ENCODE assay signal across 19 cellular contexts in the genomic region with DNA sequence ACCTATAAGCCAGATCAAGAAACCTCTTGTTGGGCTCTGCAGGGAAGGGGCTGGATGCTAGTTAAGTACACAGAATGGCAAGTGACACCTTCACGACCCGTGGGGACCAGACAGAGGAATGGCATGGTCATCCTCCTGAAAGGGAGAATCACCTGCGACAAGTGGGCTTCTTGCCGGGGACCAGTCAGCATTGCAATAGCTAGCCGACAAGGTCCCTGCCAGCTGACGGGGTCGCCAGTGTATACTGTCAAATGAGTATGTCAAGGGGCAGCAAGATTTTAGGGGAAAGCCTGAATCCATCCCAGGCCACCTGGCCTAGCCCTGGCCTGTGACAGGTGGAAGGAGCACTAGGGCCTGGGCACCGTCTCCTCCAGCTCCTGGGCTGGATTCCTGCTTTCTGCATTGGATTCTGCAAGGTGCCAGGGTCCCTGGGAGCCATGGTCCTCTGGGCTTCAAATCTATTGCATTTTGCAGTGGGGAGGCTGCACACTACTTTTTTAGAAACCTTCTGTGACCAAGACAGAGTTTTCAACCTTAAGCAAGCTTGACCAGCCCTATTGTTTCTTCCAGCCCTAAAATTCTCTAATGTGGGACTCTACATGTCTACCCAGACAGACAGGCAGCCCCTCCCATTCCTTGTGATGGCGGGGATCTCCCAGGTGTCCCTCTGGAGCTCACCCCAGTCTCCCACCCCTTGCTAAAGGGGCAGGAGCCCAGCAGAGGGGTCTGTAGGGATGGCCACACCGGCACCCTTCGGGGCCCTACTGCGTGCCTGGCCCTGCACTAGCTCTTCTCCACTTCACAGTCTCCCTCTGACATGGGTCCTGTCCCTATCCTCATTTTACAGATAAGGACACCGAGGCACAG.
DNase-seq lines count a peak whose midpoint lies in the region; ATAC-seq, FAIRE-seq and TF ChIP-seq lines count a peak whose summit lies in the region.
"Had no signal": no experiment of that assay in that cellular context is flagged by ENCODE, and none has a peak within 500 bp of the region (broad histone marks: within the 10 kb centered on the region; RNA-seq: fewer than 3 reads in every experiment).

No MANE protein-coding gene starts in this region.

- H3K4me1 ChIP-seq in HEK293 (ENCODE audit: control insufficient read depth, insufficient read depth, low read length) (no peaks in the 10 kb centered on the region), K562 (replicated peaks in 1 of 2; ENCODE audit: control insufficient read depth in 2 of 2, insufficient read depth in 2 of 2, low read length in 2 of 2) (peaks cover 19 to 34% of the 10 kb centered on the region in 2 experiments; a peak in 4 of 5 replicates), kidney (ENCODE audit: control insufficient read depth in 1 of 2, insufficient read depth in 1 of 2, low read depth in 1 of 2, low read length in 2 of 2) (peaks cover 0 to 17% of the 10 kb centered on the region in 2 donors), smooth muscle cell (ENCODE audit: low read depth) (peaks cover 19% of the 10 kb centered on the region)
- H3K4me1 ChIP-seq: prostate gland had no signal

- H3F3A ChIP-seq in smooth muscle cell (ENCODE audit: low read depth) = peaks cover 33% of the 10 kb centered on the region

- H3K27ac ChIP-seq in HEK293 (ENCODE audit: extremely low read depth, low read depth, low read length) = no peak overlapping the region
- H3K27ac ChIP-seq in K562 (ENCODE audit: extremely low read depth, low read depth, low read length) = no peak overlapping the region
- no peak overlapping the region for H3K27ac ChIP-seq in kidney (ENCODE audit: low read depth in 2 of 2, low read length in 2 of 2)
- H3K27ac ChIP-seq in smooth muscle cell (ENCODE audit: low read depth) = peak overlapping the region; percentile 94
- H3K27ac ChIP-seq: prostate gland, SK-N-MC had no signal

- CTCF ChIA-PET in HEK293 (lab: Yijun Ruan, JAX) (no interaction called here), K562 (lab: Yijun Ruan, JAX; ENCODE audit: low intra/inter-chr PET ratio) (no interaction called here)

- no TSS peak for BruUV-seq in K562 (replicated peaks; lab: Mats Ljungman, UMichigan)

- H2AFZ ChIP-seq in K562 (ENCODE audit: low read depth, low read length) (peak overlapping the region; percentile 66), smooth muscle cell (ENCODE audit: low read depth) (no peak overlapping the region)

- TF ChIP-seq EP300 in K562 (IDR thresholded peaks at IDR 0.05; ENCODE audit: low read length) = no peak

- TF ChIP-seq CTCF in HEK293 (tag by site-specific recombination; IDR thresholded peaks at IDR 0.05) (no peak), K562 (IDR thresholded peaks at IDR 0.05 in 2 of 3, conservative IDR thresholded peaks at IDR 0.05 in 1 of 3; ENCODE audit: insufficient read depth in 2 of 3, low read depth in 1 of 3, low read length in 3 of 3) (no peak), kidney (IDR thresholded peaks at IDR 0.05; ENCODE audit: borderline replicate concordance, extremely low read depth, insufficient read depth) (no peak), smooth muscle cell (IDR thresholded peaks at IDR 0.05; ENCODE audit: borderline replicate concordance, insufficient read depth, poor library complexity, severe bottlenecking) (no peak)

- DNase-seq in K562 (ENCODE audit: extremely low read depth in 1 of 4, low spot score in 3 of 4) (no peak), kidney (peak; percentile 37), smooth muscle cell (lab: John Stamatoyannopoulos, UW; ENCODE audit: unreplicated experiment) (no peak), LoVo (ENCODE audit: low spot score) (no peak), NCI-H446 (lab: John Stamatoyannopoulos, UW) (no peak)
- DNase-seq in activated T-cell treated with anti-CD3 and anti-CD28 coated beads, Interleukin-2, amount 50 U/mL, for 48 hours = no peak
- DNase-seq: activated CD4-positive, alpha-beta T cell treated with anti-CD3 and anti-CD28 coated beads for 48 hours; activated naive CD8-positive, alpha-beta T cell treated with anti-CD3 and anti-CD28 coated beads for 36 hours; effector CD8-positive, alpha-beta T cell; GF-D8; naive thymus-derived CD8-positive, alpha-beta T cell; NCI-H146; NCI-H446 treated with DMSO at 0.1 percent for 48 hours had no signal

- no peak for ATAC-seq in K562
- ATAC-seq in HG02623 (IDR thresholded peaks at IDR 0.05; ENCODE audit: unreplicated experiment) = no peak
- ATAC-seq: naive thymus-derived CD8-positive, alpha-beta T cell had no signal

- no peak for TF ChIP-seq POLR2A in K562 (conservative IDR thresholded peaks at IDR 0.05)

- WGBS in K562 (ENCODE audit: insufficient coverage, low coverage, missing lambda C conversion rate) = 39% methylated on average over 11 of the region's 13 CpGs
- WGBS in smooth muscle cell (ENCODE audit: low lambda C conversion rate) = 81% methylated on average over 13 of the region's 13 CpGs

- intact Hi-C loops in K562 (cut with micrococcal nuclease) (loop anchor here (5.0 kb wide), 1 partner anchor 33 kb away; no protein-coding TSS in a partner anchor), kidney (cut with DNase I) (no loop called here)

- in situ Hi-C loops in K562 (cut with MboI) = no loop called here

- H4K20me1 ChIP-seq in K562 (replicated peaks; ENCODE audit: control insufficient read depth, insufficient read depth, low read length) (no peaks in the 10 kb centered on the region; the same call in none of the 2 replicates), smooth muscle cell (ENCODE audit: low read depth) (no peaks in the 10 kb centered on the region)

- peaks cover 0 to 31% of the 10 kb centered on the region in 2 experiments; a peak in 2 of 5 replicates for H3K27me3 ChIP-seq in K562 (ENCODE audit: control insufficient read depth in 2 of 2, insufficient read depth in 2 of 2, low read length in 2 of 2)
- H3K27me3 ChIP-seq in smooth muscle cell (ENCODE audit: low read depth) = no peaks in the 10 kb centered on the region
- H3K27me3 ChIP-seq: BE2C had no signal

- H3K36me3 ChIP-seq in HEK293 (ENCODE audit: control insufficient read depth in 2 of 2, insufficient read depth in 1 of 2, low read length in 2 of 2) (no peaks in the 10 kb centered on the region), K562 (ENCODE audit: control insufficient read depth, insufficient read depth, low read length) (no peaks in the 10 kb centered on the region), kidney (ENCODE audit: control insufficient read depth in 1 of 2, insufficient read depth in 2 of 2, low read length in 2 of 2) (no peaks in the 10 kb centered on the region), smooth muscle cell (ENCODE audit: low read depth) (no peaks in the 10 kb centered on the region)
- H3K36me3 ChIP-seq: BE2C, prostate gland had no signal

- H3K9ac ChIP-seq in K562 (ENCODE audit: insufficient read depth in 1 of 2, low read depth in 2 of 2, low read length in 2 of 2) (peak overlapping the region in 1 of 2 experiments; percentile 85; a peak in 2 of 4 replicates), kidney (ENCODE audit: low read length in 2 of 2) (no peak overlapping the region), smooth muscle cell (ENCODE audit: low read depth) (peak overlapping the region; percentile 39)

- no peaks in the 10 kb centered on the region for H3K9me3 ChIP-seq in HEK293 (ENCODE audit: control insufficient read depth, insufficient read depth, low read depth, low read length)
- no peaks in the 10 kb centered on the region for H3K9me3 ChIP-seq in K562 (replicated peaks; ENCODE audit: control insufficient read depth, insufficient read depth, low read depth, low read length)
- no peaks in the 10 kb centered on the region for H3K9me3 ChIP-seq in kidney (ENCODE audit: control insufficient read depth in 1 of 2, low read length in 2 of 2)
- H3K9me3 ChIP-seq in smooth muscle cell (replicated peaks; ENCODE audit: low read depth) = no peaks in the 10 kb centered on the region
- H3K9me3 ChIP-seq: BE2C, prostate gland had no signal

- FAIRE-seq in K562 (lab: Jason Lieb, UNC) = no peak
- FAIRE-seq in kidney (lab: Jason Lieb, UNC) = no peak
- FAIRE-seq: GM12892 had no signal

- POLR2A ChIA-PET in HEK293 (lab: Yijun Ruan, JAX) = no interaction called here
- POLR2A ChIA-PET in K562 (lab: Yijun Ruan, JAX) = interaction anchor here (0.6 to 1.2 kb wide), 3 partner anchors 16 to 178 kb away, joined by 3 read pairs; no protein-coding TSS in a partner anchor

- H3K9me1 ChIP-seq in K562 (ENCODE audit: control insufficient read depth, insufficient read depth, low read length) = peaks cover 7% of the 10 kb centered on the region

- no peaks in the 10 kb centered on the region for H3K79me2 ChIP-seq in K562 (ENCODE audit: control insufficient read depth, insufficient read depth, low read length)
- peaks cover 10% of the 10 kb centered on the region for H3K79me2 ChIP-seq in smooth muscle cell (ENCODE audit: low read depth)

- H3K4me2 ChIP-seq in K562 (ENCODE audit: insufficient read depth, low read length) (peak overlapping the region; percentile 6; the same call in 1 of the 2 replicates), smooth muscle cell (peak overlapping the region; percentile 29)

- TF ChIP-seq RAD21 in K562 (CRISPR knock-in tag; conservative IDR thresholded peaks at IDR 0.05 in 1 of 2, IDR thresholded peaks at IDR 0.05 in 1 of 2) = no peak

- no peak overlapping the region for H3K4me3 ChIP-seq in HEK293 (ENCODE audit: low read depth, low read length)
- H3K4me3 ChIP-seq in K562 = no peak overlapping the region
- H3K4me3 ChIP-seq in kidney (ENCODE audit: low read length in 2 of 2) = no peak overlapping the region
- no peak overlapping the region for H3K4me3 ChIP-seq in smooth muscle cell
- H3K4me3 ChIP-seq: prostate gland, SK-N-MC had no signal

TF ChIP-seq in HEK293, 187 proteins besides CTCF, POLR2A, EP300 and RAD21 (continues in another document):
- TF ChIP-seq ZNF16 (tag by site-specific recombination; IDR thresholded peaks at IDR 0.05; ENCODE audit: low read depth) (no peak), ZNF747 (tag by site-specific recombination; IDR thresholded peaks at IDR 0.05) (no peak), IKZF3 (tag by site-specific recombination; IDR thresholded peaks at IDR 0.05) (no peak), SCRT2 (tag by site-specific recombination; IDR thresholded peaks at IDR 0.05) (0 out of 2 replicates have a peak, but pooled peaks have one; percentile 24), ZNF350 (tag by site-specific recombination; IDR thresholded peaks at IDR 0.05) (no peak), ZNF677 (tag by site-specific recombination; IDR thresholded peaks at IDR 0.05) (no peak), ZNF121 (tag by site-specific recombination; IDR thresholded peaks at IDR 0.05) (no peak)

TF ChIP-seq in K562, 482 proteins besides CTCF, POLR2A, EP300 and RAD21 (continues in another document):
- TF ChIP-seq ZNF384 (IDR thresholded peaks at IDR 0.05; ENCODE audit: low read depth, low read length) (no peak), JUNB (CRISPR knock-in tag; conservative IDR thresholded peaks at IDR 0.05) (no peak), MAFG (tag; conservative IDR thresholded peaks at IDR 0.05) (peak; percentile 68), SAFB (IDR thresholded peaks at IDR 0.05; ENCODE audit: borderline replicate concordance, low read depth, low read length) (no peak), ZKSCAN1 (IDR thresholded peaks at IDR 0.05; ENCODE audit: low read depth, low read length) (0 out of 2 replicates have a peak, but pooled peaks have one; percentile 46), TARDBP (IDR thresholded peaks at IDR 0.05) (no peak), NBN (IDR thresholded peaks at IDR 0.05; ENCODE audit: low read depth) (no peak)
